In the genomic region with DNA sequence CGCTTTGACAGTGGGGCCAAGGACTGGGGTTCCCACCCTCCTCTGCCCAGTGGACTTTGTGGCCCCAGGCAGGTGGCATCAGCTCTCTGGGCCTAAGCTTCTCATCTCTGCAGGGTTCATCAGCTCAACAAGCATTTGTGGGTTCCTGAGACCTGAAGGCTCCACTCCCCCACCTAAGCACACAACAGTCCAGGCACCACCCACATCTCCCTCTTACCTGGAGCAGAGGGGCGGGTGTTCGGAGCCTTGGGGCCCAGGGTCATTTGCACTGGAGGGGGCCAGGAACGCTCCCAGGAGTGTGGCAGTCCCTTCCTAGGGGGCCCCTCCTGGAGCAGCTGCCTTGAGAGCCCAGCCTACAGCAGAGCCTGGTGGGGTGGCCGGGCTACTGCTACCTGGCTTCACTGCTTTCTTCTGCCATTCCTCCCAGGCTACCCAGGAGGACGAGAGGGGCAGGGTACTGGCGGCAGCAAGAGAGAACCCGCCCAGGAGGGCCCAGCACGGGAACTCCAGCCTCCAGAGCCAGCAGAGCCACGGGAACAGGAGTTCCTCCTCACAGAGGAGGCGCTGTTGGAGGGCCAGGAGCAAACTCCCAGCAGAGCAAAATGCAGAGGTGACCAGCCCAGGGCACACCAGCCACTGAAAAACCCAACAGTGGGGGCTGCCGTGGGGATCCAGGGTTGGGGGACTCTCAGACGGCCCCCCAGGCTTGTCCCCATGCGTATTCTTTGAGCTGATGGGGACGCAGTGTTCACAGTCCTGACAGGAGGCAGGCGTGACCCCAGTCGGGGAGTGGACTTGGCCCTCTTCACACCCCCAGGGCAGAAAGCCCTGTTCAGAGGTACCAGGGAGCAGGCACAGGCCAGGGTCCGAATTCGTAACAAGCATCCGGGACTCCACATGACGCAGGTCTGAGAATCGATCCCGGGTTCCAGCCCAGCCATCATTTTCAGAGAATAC, we compare ENCODE assay signal across 1 cellular context.
TF ChIP-seq lines count a peak whose summit lies in the region.

No MANE protein-coding gene starts in this region.

TF ChIP-seq in GM23338, 12 proteins besides CTCF, POLR2A, EP300 and RAD21 (continued from another document):
- TF ChIP-seq ZNF462 (CRISPR knock-in tag; IDR thresholded peaks at IDR 0.05), result no peak
